ENCODE assay signal across 8 cellular contexts in the genomic region with DNA sequence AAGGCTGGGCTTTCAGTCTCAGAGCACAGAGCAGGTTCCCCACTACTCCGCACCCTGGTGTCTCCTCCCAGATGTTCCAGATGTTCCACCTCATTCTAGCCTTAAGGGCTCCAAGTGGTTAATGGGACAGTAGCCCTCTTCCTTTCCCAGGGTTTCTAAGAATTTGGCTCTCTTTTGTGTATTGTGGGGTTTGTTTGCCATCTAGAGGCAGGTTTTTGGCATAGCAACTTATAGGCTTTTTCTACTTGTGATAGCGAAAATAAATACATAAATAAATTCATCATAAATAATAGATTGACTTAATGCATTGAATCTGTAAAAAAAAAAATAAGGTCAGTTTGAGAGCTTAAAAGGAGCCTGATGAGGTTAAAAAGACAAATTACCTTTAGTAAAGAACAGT.
A peak's percentile ranks its signal among the peaks of the same experiment; 100 is the strongest.
DNase-seq lines count a peak whose midpoint lies in the region; ATAC-seq, FAIRE-seq and TF ChIP-seq lines count a peak whose summit lies in the region.
"Not testable (repeated sequence)": the region's sequence is repeated elsewhere in the genome, so short reads cannot be mapped to it uniquely, and the experiment has no call there.

No MANE protein-coding gene starts in this region.

- H2AFZ ChIP-seq in smooth muscle cell (ENCODE audit: low read depth), result not testable (repeated sequence)

- ATAC-seq in RWPE2 (ENCODE audit: low read depth); lower lobe of right lung: not testable (repeated sequence)

- FAIRE-seq in G401.6 (lab: Jason Lieb, UNC), result peak; percentile 95

- not testable (repeated sequence) for H3K79me2 ChIP-seq in smooth muscle cell (ENCODE audit: low read depth)

- not testable (repeated sequence) for H3K27ac ChIP-seq in RWPE2 (ENCODE audit: poor library complexity, severe bottlenecking); lower lobe of right lung; smooth muscle cell (ENCODE audit: low read depth)

- not testable (repeated sequence) for H3K9ac ChIP-seq in smooth muscle cell (ENCODE audit: low read depth)

- not testable (repeated sequence) for DNase-seq in AG09309 (ENCODE audit: low read depth); LNCaP clone FGC (ENCODE audit: low read depth); RWPE2 (ENCODE audit: low spot score); chondrocyte (ENCODE audit: low spot score); foreskin fibroblast; lower lobe of right lung; smooth muscle cell (lab: John Stamatoyannopoulos, UW; ENCODE audit: unreplicated experiment)

- not testable (repeated sequence) for H3K36me3 Mint-ChIP-seq in chondrocyte (ENCODE audit: low read depth)

- intact Hi-C loops in lower lobe of right lung (cut with DNase I), result loop anchor here (10.0 kb wide), 1 partner anchor 143 kb away; no protein-coding TSS in a partner anchor

- peaks cover 10% of the 10 kb centered on the region for H3K27me3 Mint-ChIP-seq in chondrocyte (ENCODE audit: low read depth)

- H3K4me3 ChIP-seq in AG09309 (ENCODE audit: control insufficient read depth, low read depth, low read length); LNCaP clone FGC (ENCODE audit: low read depth, low read length); RWPE2 (ENCODE audit: severe bottlenecking); foreskin fibroblast (ENCODE audit: low read depth in 1 of 2, low read length in 2 of 2); lower lobe of right lung; smooth muscle cell: not testable (repeated sequence)

- H3K27me3 ChIP-seq in RWPE2 (ENCODE audit: insufficient read depth, poor library complexity, severe bottlenecking); lower lobe of right lung (ENCODE audit: low read depth); smooth muscle cell (ENCODE audit: low read depth): not testable (repeated sequence)

- 19% methylated on average over 2 of the region's 2 CpGs for WGBS in smooth muscle cell (ENCODE audit: low lambda C conversion rate)

- H3K4me3 Mint-ChIP-seq in chondrocyte (ENCODE audit: unreplicated experiment), result not testable (repeated sequence)

- TF ChIP-seq CTCF in AG09309 (IDR thresholded peaks at IDR 0.05; ENCODE audit: control insufficient read depth, insufficient read depth, low read depth, low read length, missing control alignments) (peak; percentile 13), LNCaP clone FGC (IDR thresholded peaks at IDR 0.05; ENCODE audit: control insufficient read depth, extremely low read depth, insufficient read depth) (0 out of 2 replicates have a peak, but pooled peaks have one; percentile 13), RWPE2 (IDR thresholded peaks at IDR 0.05; ENCODE audit: poor library complexity, severe bottlenecking) (peak; percentile 50), chondrocyte (IDR thresholded peaks at IDR 0.05) (peak; percentile 63), foreskin fibroblast (IDR thresholded peaks at IDR 0.05; ENCODE audit: low read depth, low read length) (peak; percentile 15), lower lobe of right lung (IDR thresholded peaks at IDR 0.05) (peak; percentile 6), smooth muscle cell (IDR thresholded peaks at IDR 0.05; ENCODE audit: borderline replicate concordance, insufficient read depth, poor library complexity, severe bottlenecking) (peak; percentile 36)

- not testable (repeated sequence) for H3K9me3 ChIP-seq in RWPE2 (ENCODE audit: severe bottlenecking); lower lobe of right lung; smooth muscle cell (replicated peaks; ENCODE audit: low read depth)

- not testable (repeated sequence) for H3K27ac Mint-ChIP-seq in chondrocyte (ENCODE audit: unreplicated experiment)

- not testable (repeated sequence) for H3F3A ChIP-seq in smooth muscle cell (ENCODE audit: low read depth)

- not testable (repeated sequence) for H3K4me1 Mint-ChIP-seq in chondrocyte (ENCODE audit: low read depth)

- H4K20me1 ChIP-seq in smooth muscle cell (ENCODE audit: low read depth), result not testable (repeated sequence)

- H3K9me3 Mint-ChIP-seq in chondrocyte (ENCODE audit: low read depth), result not testable (repeated sequence)

- not testable (repeated sequence) for H3K4me1 ChIP-seq in RWPE2 (ENCODE audit: insufficient read depth, poor library complexity, severe bottlenecking); lower lobe of right lung; smooth muscle cell (ENCODE audit: low read depth)

- not testable (repeated sequence) for H3K4me2 ChIP-seq in smooth muscle cell

- H3K36me3 ChIP-seq in RWPE2 (ENCODE audit: low read depth); lower lobe of right lung; smooth muscle cell (ENCODE audit: low read depth): not testable (repeated sequence)

Comparison
In these comparisons a context has a peak if more than half of its experiments do, and no peak if none do; other contexts are left out.
1. CTCF ChIP-seq: peak in every context shown above with its lines; median percentile 63 in chondrocyte; 50 in RWPE2; 36 in smooth muscle cell; 15 in foreskin fibroblast; 13 in AG09309; 13 in LNCaP clone FGC; 6 in lower lobe of right lung.